In the genomic region with DNA sequence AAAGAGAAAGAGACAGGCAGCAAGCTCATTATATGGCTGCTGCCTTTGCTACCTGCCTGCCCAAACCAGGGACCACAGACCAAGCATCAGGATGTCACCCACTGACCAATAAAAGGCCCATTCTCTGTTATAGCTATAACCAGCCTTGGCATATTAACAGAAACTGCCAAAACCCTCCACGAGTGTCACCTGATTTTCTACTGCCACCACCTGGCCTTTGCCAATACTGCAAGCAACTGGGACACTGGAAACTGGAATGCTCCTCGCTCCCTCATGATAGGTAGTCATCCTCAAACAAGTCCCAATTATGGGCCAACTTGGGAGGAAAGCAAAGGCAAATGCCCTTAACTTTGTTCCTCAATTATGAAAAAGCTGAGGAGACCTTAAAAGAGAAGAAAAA, we compare ENCODE assay signal across 8 cellular contexts.
DNase-seq lines count a peak whose midpoint lies in the region; ATAC-seq, FAIRE-seq and TF ChIP-seq lines count a peak whose summit lies in the region.

No MANE protein-coding gene starts in this region.

- peaks cover 0 to 2% (median 1%) of the 10 kb centered on the region in 3 donors for H3K27me3 Mint-ChIP-seq in CD14-positive monocyte (ENCODE audit: low read depth in 3 of 3)

- H3K4me3 Mint-ChIP-seq in CD14-positive monocyte = no peak overlapping the region

- H3K36me3 ChIP-seq in thyroid gland = no peaks in the 10 kb centered on the region

- POLR2A ChIA-PET in RWPE1 (lab: Yijun Ruan, JAX; ENCODE audit: low non-redundant PET) = no interaction called here

- H3K4me3 ChIP-seq in thyroid gland (replicated peaks in 1 of 3) = no peak overlapping the region

- no peaks in the 10 kb centered on the region for H3K9me3 ChIP-seq in thyroid gland

- H3K4me1 Mint-ChIP-seq in CD14-positive monocyte = no peaks in the 10 kb centered on the region

- FAIRE-seq in HTR-8/SVneo (lab: Jason Lieb, UNC) = no peak

- no peaks in the 10 kb centered on the region for H3K27me3 ChIP-seq in thyroid gland

- ATAC-seq in GM19463 (IDR thresholded peaks at IDR 0.05; ENCODE audit: unreplicated experiment) = peak; percentile 72

- no peaks in the 10 kb centered on the region for H3K9me3 Mint-ChIP-seq in CD14-positive monocyte

- TF ChIP-seq POLR2A in thyroid gland (IDR thresholded peaks at IDR 0.05) = no peak

- CTCF ChIA-PET in RWPE1 (lab: Yijun Ruan, JAX) = interaction anchor here (0.6 kb wide), 1 partner anchor 421 kb away, joined by 7 read pairs; no protein-coding TSS in a partner anchor

- H3K27ac Mint-ChIP-seq in CD14-positive monocyte = no peak overlapping the region

- H3K27ac ChIP-seq in RWPE1 (no peak overlapping the region), thyroid gland (no peak overlapping the region)

- DNase-seq in CD14-positive monocyte (ENCODE audit: low spot score) = no peak
- peak; percentile 5 for DNase-seq in RWPE1 (ENCODE audit: low spot score)
- peak; percentile 2 for DNase-seq in glomerular visceral epithelial cell (ENCODE audit: extremely low spot score)
- DNase-seq in thyroid gland = peak; percentile 8 to 12
- DNase-seq in HTR-8/SVneo (ENCODE audit: insufficient read length, low spot score) = no peak
- no peak for DNase-seq in cortex of kidney (lab: John Stamatoyannopoulos, UW)
- DNase-seq in SIG-M5 treated with dmso at 0.1 percent for 504 hours (lab: John Stamatoyannopoulos, UW; ENCODE audit: unreplicated experiment) = no peak

- H3K4me1 ChIP-seq in thyroid gland = no peaks in the 10 kb centered on the region

- H3K36me3 Mint-ChIP-seq in CD14-positive monocyte = no peaks in the 10 kb centered on the region

- intact Hi-C loops in CD14-positive monocyte (cut with micrococcal nuclease) (no loop called here), thyroid gland (cut with DNase I) (no loop called here)

- TF ChIP-seq CTCF in CD14-positive monocyte (IDR thresholded peaks at IDR 0.05) = peak; percentile 35
- TF ChIP-seq CTCF in RWPE1 (conservative IDR thresholded peaks at IDR 0.05; ENCODE audit: low read depth) = no peak
- TF ChIP-seq CTCF in thyroid gland (IDR thresholded peaks at IDR 0.05) = peak in 2 of 6 experiments; percentile 10 to 28

- 44 to 50% methylated on average over 2 of the region's 2 CpGs for WGBS in thyroid gland, 2 donors

Comparison
In these comparisons a context has a peak if more than half of its experiments do, and no peak if none do; other contexts are left out.
1. DNase-seq: peak in RWPE1 (single experiment), glomerular visceral epithelial cell (single experiment) and thyroid gland (2 of 2); none in CD14-positive monocyte (single experiment), HTR-8/SVneo (single experiment), cortex of kidney (single experiment) and SIG-M5 treated with dmso at 0.1 percent for 504 hours (single experiment).